16 cellular contexts compared by ENCODE assay signal in the genomic region with DNA sequence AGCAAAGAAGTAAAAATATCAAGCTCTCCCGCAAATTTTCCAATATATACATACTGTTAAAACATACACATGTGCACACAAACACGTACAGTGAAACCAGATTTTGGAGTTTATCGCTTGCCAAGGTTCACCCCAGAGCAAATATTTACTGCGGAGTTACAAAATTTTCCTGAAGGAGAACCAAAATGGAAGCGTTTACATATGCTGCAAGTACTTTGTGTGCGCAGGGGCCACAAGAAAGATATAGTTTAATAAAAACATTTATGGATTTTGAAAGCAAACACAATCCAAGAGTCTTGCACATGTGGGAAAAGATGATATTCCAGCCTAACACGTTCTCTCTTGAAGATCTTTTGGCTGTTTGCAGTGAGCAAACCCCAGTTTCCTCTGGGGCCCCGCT.
A peak's percentile ranks its signal among the peaks of the same experiment; 100 is the strongest.
DNase-seq lines count a peak whose midpoint lies in the region; ATAC-seq and TF ChIP-seq lines count a peak whose summit lies in the region.
"Had no signal": no experiment of that assay in that cellular context is flagged by ENCODE, and none has a peak within 500 bp of the region (broad histone marks: within the 10 kb centered on the region; RNA-seq: fewer than 3 reads in every experiment).

No MANE protein-coding gene starts in this region.

- intact Hi-C loops in cardiac septum (cut with DNase I) (loop anchor here (2.0 to 10.0 kb wide), 7 partner anchors 136 to 592 kb away; no protein-coding TSS in a partner anchor), sigmoid colon (cut with DNase I) (loop anchor here (1.0 to 10.0 kb wide), 3 partner anchors 393 to 726 kb away; partner anchors contain the start of gene CYCS)

- no peaks in the 10 kb centered on the region for H4K20me1 ChIP-seq in fibroblast of lung (ENCODE audit: control insufficient read depth, extremely low read depth, insufficient read depth, low read length)

- no peaks in the 10 kb centered on the region for H3K9me3 ChIP-seq in right atrium auricular region
- no peaks in the 10 kb centered on the region for H3K9me3 ChIP-seq in fibroblast of lung (ENCODE audit: control insufficient read depth, insufficient read depth, low read depth, low read length)
- no peaks in the 10 kb centered on the region for H3K9me3 ChIP-seq in sigmoid colon

- H3K4me3 ChIP-seq in right atrium auricular region (no peak overlapping the region), fibroblast of lung (replicated peaks in 1 of 4; ENCODE audit: control extremely low read depth in 1 of 4, insufficient read depth in 1 of 4, low read depth in 3 of 4, low read length in 4 of 4) (no peak overlapping the region), sigmoid colon (no peak overlapping the region)

- H3K79me2 ChIP-seq in fibroblast of lung (ENCODE audit: control insufficient read depth, insufficient read depth, low read length): no peaks in the 10 kb centered on the region

- 15 to 59% methylated on average over 8 of the region's 8 CpGs for WGBS in sigmoid colon, 2 donors

- TF ChIP-seq POLR2A in sigmoid colon (IDR thresholded peaks at IDR 0.05): no peak

- H3K4me1 ChIP-seq in right atrium auricular region: peaks cover 0 to 56% of the 10 kb centered on the region in 2 donors
- H3K4me1 ChIP-seq in fibroblast of lung (ENCODE audit: control insufficient read depth, extremely low read depth, insufficient read depth, low read length): peaks cover 31% of the 10 kb centered on the region
- H3K4me1 ChIP-seq in sigmoid colon: peaks cover 0 to 93% (median 83%) of the 10 kb centered on the region in 4 donors
- H3K4me1 ChIP-seq: foreskin keratinocyte had no signal

- TF ChIP-seq CTCF in right atrium auricular region (IDR thresholded peaks at IDR 0.05): no peak
- no peak for TF ChIP-seq CTCF in fibroblast of lung (conservative IDR thresholded peaks at IDR 0.05 in 1 of 2, IDR thresholded peaks at IDR 0.05 in 1 of 2; ENCODE audit: low read depth in 1 of 2, low read length in 2 of 2)
- no peak for TF ChIP-seq CTCF in sigmoid colon (IDR thresholded peaks at IDR 0.05)

- no peaks in the 10 kb centered on the region for H3K36me3 ChIP-seq in right atrium auricular region
- no peaks in the 10 kb centered on the region for H3K36me3 ChIP-seq in fibroblast of lung (ENCODE audit: control insufficient read depth, insufficient read depth, low read length)
- no peaks in the 10 kb centered on the region for H3K36me3 ChIP-seq in sigmoid colon

- H3K27me3 ChIP-seq in right atrium auricular region (peaks cover 12 to 33% of the 10 kb centered on the region in 2 donors), fibroblast of lung (ENCODE audit: control insufficient read depth, insufficient read depth, low read length) (no peaks in the 10 kb centered on the region), sigmoid colon (peaks cover 0 to 39% (median 6%) of the 10 kb centered on the region in 3 donors)
- H3K27me3 ChIP-seq: foreskin keratinocyte had no signal

- ATAC-seq in HG02588 (IDR thresholded peaks at IDR 0.05; ENCODE audit: unreplicated experiment): no peak
- no peak for ATAC-seq in HG03460 (IDR thresholded peaks at IDR 0.05; ENCODE audit: unreplicated experiment)
- ATAC-seq: foreskin keratinocyte had no signal

- H3K27ac ChIP-seq in right atrium auricular region (peak overlapping the region; percentile 81 to 84), fibroblast of lung (ENCODE audit: insufficient read depth, low read length) (peak overlapping the region; percentile 91), sigmoid colon (peak overlapping the region; percentile 79 to 95 (median 83))
- H3K27ac ChIP-seq: foreskin keratinocyte had no signal

- peak overlapping the region; percentile 79 for H3K4me2 ChIP-seq in fibroblast of lung (ENCODE audit: extremely low read depth, insufficient read depth, low read length)

- DNase-seq in right atrium auricular region (ENCODE audit: low spot score): no peak
- no peak for DNase-seq in cardiac septum (ENCODE audit: low spot score)
- peak in 1 of 2 donors; percentile 38 for DNase-seq in fibroblast of lung (ENCODE audit: low read depth in 2 of 2)
- DNase-seq in sigmoid colon: no peak
- no peak for DNase-seq in activated naive CD4-positive, alpha-beta T cell treated with Interleukin-2 at 50 U/mL for 16 hours
- DNase-seq in activated naive CD4-positive, alpha-beta T cell (lab: John Stamatoyannopoulos, UW): no peak
- DNase-seq: activated CD4-positive, alpha-beta T cell treated with anti-CD3 and anti-CD28 coated beads for 1 hour; CD4-positive, CD25-positive, alpha-beta regulatory T cell; foreskin keratinocyte; KBM-7; NCI-H1048; NCI-H524; stimulated activated CD4-positive, alpha-beta T cell treated with anti-CD3 and anti-CD28 coated beads, Interleukin-2, amount 100 ng/mL, for 24 hours; T-helper 9 cell had no signal

- no peak overlapping the region for H3K9ac ChIP-seq in fibroblast of lung (ENCODE audit: insufficient read depth, low read length)

- TF ChIP-seq EP300 in sigmoid colon (IDR thresholded peaks at IDR 0.05): no peak

- peak overlapping the region; percentile 19 for H2AFZ ChIP-seq in fibroblast of lung (ENCODE audit: low read length)
